Comparison of ENCODE assay signal across 12 cellular contexts in the genomic region with DNA sequence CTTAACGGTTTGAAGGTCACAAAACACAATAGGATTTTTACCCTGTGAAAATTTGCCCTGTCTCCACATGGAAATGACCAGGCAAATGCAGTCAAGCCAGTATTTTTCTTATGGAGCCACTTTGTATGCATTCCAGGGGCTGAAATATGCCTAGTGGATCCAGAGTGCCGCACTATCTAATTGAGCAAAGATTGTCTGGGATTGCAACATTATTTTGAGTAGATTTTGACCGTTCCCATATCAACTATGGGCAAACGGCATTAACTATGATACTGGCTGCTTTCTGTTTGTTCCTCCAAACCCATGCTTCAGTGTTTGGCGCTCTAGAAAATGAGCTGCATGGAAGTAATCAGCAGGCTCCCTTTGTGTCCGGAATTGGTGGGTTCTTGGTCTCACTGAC.
"Had no signal": no experiment of that assay in that cellular context is flagged by ENCODE, and none has a peak within 500 bp of the region (broad histone marks: within the 10 kb centered on the region; RNA-seq: fewer than 3 reads in every experiment).

No MANE protein-coding gene starts in this region.

- ATAC-seq: effector memory CD8-positive, alpha-beta T cell; left ventricle myocardium superior; SK-N-SH treated with all-trans-retinoic acid at 6 μM for 48 hours; stimulated activated naive CD8-positive, alpha-beta T cell treated with anti-CD3 and anti-CD28 coated beads, Interleukin-15, amount 100 ng/mL, for 72 hours had no signal

- H3K4me3 ChIP-seq: breast epithelium, sigmoid colon, upper lobe of left lung had no signal

- H3K27me3 ChIP-seq: breast epithelium, sigmoid colon, upper lobe of left lung had no signal

- H3K36me3 ChIP-seq: breast epithelium, sigmoid colon, upper lobe of left lung had no signal

- H3K4me1 ChIP-seq: breast epithelium had no signal

- DNase-seq: activated CD4-positive, alpha-beta memory T cell treated with anti-CD3 and anti-CD28 coated beads for 36 hours; activated gamma-delta T cell treated with Interleukin-2 at 50 U/mL for 16 hours; activated T-cell treated with anti-CD3 and anti-CD28 coated beads, Interleukin-2, amount 50 U/mL, for 48 hours; effector memory CD8-positive, alpha-beta T cell; left ventricle myocardium superior; sigmoid colon; stimulated activated CD4-positive, alpha-beta T cell treated with anti-CD3 and anti-CD28 coated beads, Interleukin-1b, Interleukin-23, amount 100 ng/mL, for 48 hours; stimulated activated naive CD8-positive, alpha-beta T cell treated with anti-CD3 and anti-CD28 coated beads, Interleukin-15, amount 100 ng/mL, for 72 hours; T-helper 1 cell; upper lobe of left lung had no signal

- H3K27ac ChIP-seq: breast epithelium, sigmoid colon had no signal

- H3K9me3 ChIP-seq: breast epithelium, sigmoid colon, upper lobe of left lung had no signal
